8 cellular contexts compared by ENCODE assay signal in genomic region chr6:95576621-95577316, GRCh38. TPM values are rescaled to one million over a fixed set of nuclear protein-coding genes. Genes with fewer than 3 reads are reported as not detected.
A peak's percentile ranks its signal among the peaks of the same experiment; 100 is the strongest.
DNase-seq lines count a peak whose midpoint lies in the region; ATAC-seq and TF ChIP-seq lines count a peak whose summit lies in the region.

No MANE protein-coding gene starts in this region.

- H3K9ac ChIP-seq in trophoblast cell (ENCODE audit: low read length) = peak overlapping the region; percentile 68

- H3K79me1 ChIP-seq in trophoblast cell (ENCODE audit: low read length) = peaks cover 4% of the 10 kb centered on the region

- no peak overlapping the region for H3K18ac ChIP-seq in trophoblast cell (ENCODE audit: low read length)

- peaks cover 0 to 2% of the 10 kb centered on the region in 2 experiments for H3K36me3 ChIP-seq in trophoblast cell (ENCODE audit: control insufficient read depth in 1 of 2, insufficient read depth in 2 of 2, low read length in 2 of 2)

- H4K91ac ChIP-seq in trophoblast cell (ENCODE audit: low read depth, low read length) = no peak overlapping the region

- no peak overlapping the region for H3K14ac ChIP-seq in trophoblast cell (ENCODE audit: low read length)

- in situ Hi-C loops in Caki2 (cut with HindIII; ENCODE audit: low pct_unique_long_range_greater_than_20kb, low sequenced_read_pairs) = no loop called here

- H3K27ac ChIP-seq in VCaP (peak overlapping the region; percentile 90), foreskin keratinocyte (peak overlapping the region; percentile 46), trophoblast cell (ENCODE audit: low read depth, low read length) (peak overlapping the region; percentile 91)

- no peak overlapping the region for H4K12ac ChIP-seq in trophoblast cell (ENCODE audit: low read depth, low read length)

- TF ChIP-seq CTCF in VCaP (conservative IDR thresholded peaks at IDR 0.05) (no peak), foreskin keratinocyte (conservative IDR thresholded peaks at IDR 0.05) (no peak)

- H3K4me2 ChIP-seq in trophoblast cell (ENCODE audit: low read length) = peak overlapping the region; percentile 63

- no peak overlapping the region for H3K23ac ChIP-seq in trophoblast cell (ENCODE audit: low read length)

- H3K79me2 ChIP-seq in trophoblast cell (ENCODE audit: control insufficient read depth, insufficient read depth, low read length, poor library complexity) = peaks cover 3% of the 10 kb centered on the region

- no peak overlapping the region for H3K4ac ChIP-seq in trophoblast cell (ENCODE audit: low read depth, low read length)

- DNase-seq in Caki2 (ENCODE audit: low read depth) (peak; percentile 38), foreskin keratinocyte (peak in 1 of 2 donors; percentile 46), trophoblast cell (peak in 1 of 2 donors; percentile 23), NCI-H1436 (lab: John Stamatoyannopoulos, UW) (no peak)
- no peak for DNase-seq in stimulated activated CD4-positive, alpha-beta T cell treated with anti-CD3 and anti-CD28 coated beads, Interleukin-12 subunit alpha, Interleukin-12 subunit beta, amount 100 ng/mL, for 4 hours

- H2AK5ac ChIP-seq in trophoblast cell (ENCODE audit: low read length) = no peak overlapping the region

- H4K8ac ChIP-seq in trophoblast cell (ENCODE audit: low read depth, low read length) = no peak overlapping the region

- no peaks in the 10 kb centered on the region for H3K4me1 ChIP-seq in foreskin keratinocyte
- no peaks in the 10 kb centered on the region for H3K4me1 ChIP-seq in trophoblast cell (ENCODE audit: control insufficient read depth in 1 of 2, insufficient read depth in 2 of 2, low read length in 2 of 2)

- no peak overlapping the region for H2BK12ac ChIP-seq in trophoblast cell (ENCODE audit: low read length)

- H2BK120ac ChIP-seq in trophoblast cell (ENCODE audit: insufficient read depth, low read length, poor library complexity) = peak overlapping the region; percentile 72

- no CpG with 5 or more reads among the region's 4 CpGs for WGBS in trophoblast cell (ENCODE audit: extremely low coverage, insufficient coverage, insufficient read length)

- H2AFZ ChIP-seq in trophoblast cell (ENCODE audit: insufficient read depth, low read length, poor library complexity) = no peak overlapping the region

- peak overlapping the region; percentile 71 for H3K4me3 ChIP-seq in trophoblast cell (ENCODE audit: low read depth, low read length)

- H3K27me3 ChIP-seq in foreskin keratinocyte (no peaks in the 10 kb centered on the region), trophoblast cell (ENCODE audit: insufficient read depth, low read length) (no peaks in the 10 kb centered on the region)

- ATAC-seq in GM19372 (IDR thresholded peaks at IDR 0.05; ENCODE audit: low read depth, unreplicated experiment) (peak; percentile 27), HG03565 (IDR thresholded peaks at IDR 0.05; ENCODE audit: unreplicated experiment) (peak; percentile 14), foreskin keratinocyte (peak; percentile 22)

- H2BK5ac ChIP-seq in trophoblast cell (ENCODE audit: low read depth, low read length, poor library complexity) = peak overlapping the region; percentile 73

- no peaks in the 10 kb centered on the region for H3K9me3 ChIP-seq in trophoblast cell (ENCODE audit: insufficient read depth, low read depth, low read length)

RNA-seq across cellular contexts. Expression of gene MANEA, which starts 0.6 kb away (rescaled TPM):
- 11.5 and 12.5 TPM in 2 replicates for total RNA-seq in Caki2 (2014; rRNA removed; shearing (Covaris generic); ENCODE audit: low replicate concordance)
- total RNA-seq in foreskin keratinocyte = 14.2 and 17.5 TPM in 2 replicates
- 2.9 and 4.6 TPM in 2 replicates for polyA plus RNA-seq in foreskin keratinocyte
- polyA plus RNA-seq in trophoblast cell (2013) = 8.5 and 9.1 TPM in 2 replicates
